Comparison of ENCODE assay signal across 13 cellular contexts in the genomic region with DNA sequence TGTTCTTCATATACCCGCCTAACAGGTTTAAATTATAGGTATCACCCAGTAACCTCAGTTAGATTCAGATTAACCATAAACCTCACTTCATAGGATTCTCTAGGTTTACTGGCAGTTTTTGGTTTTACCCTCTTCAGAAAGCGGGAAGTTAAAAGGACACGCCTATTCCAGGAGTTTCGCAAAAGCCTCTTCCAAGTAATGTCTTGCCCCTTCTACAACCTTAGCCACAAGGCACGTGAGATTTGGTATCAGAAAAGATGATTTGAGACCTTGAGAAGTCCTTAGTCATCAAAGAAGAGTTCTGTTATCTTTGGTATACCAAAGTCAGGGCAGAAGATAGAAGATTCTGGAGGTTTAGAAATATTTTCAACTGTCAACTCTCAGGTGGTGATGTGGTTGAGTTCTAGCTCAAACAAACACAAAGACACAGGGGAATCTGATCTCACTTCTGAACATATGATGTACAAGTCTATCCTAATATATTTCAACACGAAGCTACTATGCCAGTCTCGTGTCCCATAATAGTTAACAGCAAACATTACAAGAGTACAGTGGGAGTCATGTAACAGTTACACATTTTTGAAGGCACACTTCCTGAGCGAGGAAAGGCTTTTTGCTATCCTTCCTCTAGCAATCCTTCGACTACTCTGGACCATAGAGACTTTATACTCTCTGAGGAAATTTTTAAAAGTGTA.
DNase-seq lines count a peak whose midpoint lies in the region; ATAC-seq and TF ChIP-seq lines count a peak whose summit lies in the region.
"Had no signal": no experiment of that assay in that cellular context is flagged by ENCODE, and none has a peak within 500 bp of the region (broad histone marks: within the 10 kb centered on the region; RNA-seq: fewer than 3 reads in every experiment).

No MANE protein-coding gene starts in this region.

- POLR2A ChIA-PET in CD4-positive, alpha-beta memory T cell (lab: Charles Lee; ENCODE audit: partially characterized antibody): no interaction called here
- POLR2A ChIA-PET in activated B cell treated with CpG ODN at 0.5 μM for 24 hours (lab: Charles Lee): interaction anchor here (0.5 kb wide), 1 partner anchor 117 kb away, joined by 4 read pairs; no protein-coding TSS in a partner anchor

- 0 out of 2 replicates have a peak overlapping the region, but pooled peaks have one; percentile 2 for H2AFZ ChIP-seq in Loucy (ENCODE audit: low read length)

- H3K27me3 Mint-ChIP-seq in CD4-positive, alpha-beta memory T cell: no peaks in the 10 kb centered on the region
- H3K27me3 Mint-ChIP-seq in activated B cell treated with CpG ODN at 0.5 μM for 24 hours: no peaks in the 10 kb centered on the region
- H3K27me3 Mint-ChIP-seq in memory B cell: no peaks in the 10 kb centered on the region
- H3K27me3 Mint-ChIP-seq in effector memory CD8-positive, alpha-beta T cell: no peaks in the 10 kb centered on the region

- H3K9me3 ChIP-seq in CD4-positive, alpha-beta memory T cell (ENCODE audit: control insufficient read depth in 1 of 2, low read length in 2 of 2): no peaks in the 10 kb centered on the region
- H3K9me3 ChIP-seq in Loucy (ENCODE audit: insufficient read depth, low read depth, low read length): no peaks in the 10 kb centered on the region
- H3K9me3 ChIP-seq: pancreas had no signal

- no peaks in the 10 kb centered on the region for H3K9me2 ChIP-seq in Loucy (replicated peaks; ENCODE audit: low read depth, low read length)

- peaks cover 13 to 31% (median 20%) of the 10 kb centered on the region in 4 donors for H3K4me1 Mint-ChIP-seq in CD4-positive, alpha-beta memory T cell
- H3K4me1 Mint-ChIP-seq in activated B cell treated with CpG ODN at 0.5 μM for 24 hours: peaks cover 29% of the 10 kb centered on the region
- H3K4me1 Mint-ChIP-seq in memory B cell: peaks cover 29% of the 10 kb centered on the region
- peaks cover 0 to 3% of the 10 kb centered on the region in 2 donors for H3K4me1 Mint-ChIP-seq in effector memory CD8-positive, alpha-beta T cell (ENCODE audit: low read depth in 2 of 2)

- DNase-seq in CD4-positive, alpha-beta memory T cell: peak in 1 of 5 donors; percentile 23
- DNase-seq in activated B cell treated with CpG ODN at 0.5 μM for 24 hours (no peak), memory B cell (ENCODE audit: low spot score in 2 of 2) (no peak), T1000 (lab: John Stamatoyannopoulos, UW) (no peak), GM19240 (ENCODE audit: insufficient read length, low spot score) (no peak)
- DNase-seq in effector memory CD8-positive, alpha-beta T cell: no peak
- DNase-seq: COR-L47, GOT3, left cardiac atrium, NCI-H1930, pancreas had no signal

- H3K27me3 ChIP-seq in CD4-positive, alpha-beta memory T cell (ENCODE audit: insufficient read depth, low read length): no peaks in the 10 kb centered on the region
- no peaks in the 10 kb centered on the region for H3K27me3 ChIP-seq in Loucy (ENCODE audit: insufficient read depth, low read length, poor library complexity, severe bottlenecking)
- H3K27me3 ChIP-seq: pancreas had no signal

- H4K20me1 ChIP-seq in Loucy (ENCODE audit: insufficient read depth, low read length, poor library complexity, severe bottlenecking): no peaks in the 10 kb centered on the region

- intact Hi-C loops in CD4-positive, alpha-beta memory T cell (cut with micrococcal nuclease): no loop called here
- intact Hi-C loops in activated B cell treated with CpG ODN at 0.5 μM for 24 hours (cut with micrococcal nuclease): no loop called here

- peaks cover 0 to 4% of the 10 kb centered on the region in 2 donors for H3K36me3 Mint-ChIP-seq in CD4-positive, alpha-beta memory T cell
- no peaks in the 10 kb centered on the region for H3K36me3 Mint-ChIP-seq in activated B cell treated with CpG ODN at 0.5 μM for 24 hours (ENCODE audit: low read depth)
- peaks cover 22% of the 10 kb centered on the region for H3K36me3 Mint-ChIP-seq in memory B cell
- H3K36me3 Mint-ChIP-seq in effector memory CD8-positive, alpha-beta T cell (ENCODE audit: insufficient read depth): no peaks in the 10 kb centered on the region

- H3K79me2 ChIP-seq in Loucy (ENCODE audit: insufficient read depth, low read length): no peaks in the 10 kb centered on the region

- no peak overlapping the region for H3K27ac ChIP-seq in CD4-positive, alpha-beta memory T cell (ENCODE audit: low read depth, low read length)
- H3K27ac ChIP-seq: pancreas had no signal

- no peak overlapping the region for H3K9ac ChIP-seq in Loucy (ENCODE audit: low read depth, low read length, poor library complexity, severe bottlenecking)

- H3K9me3 Mint-ChIP-seq in CD4-positive, alpha-beta memory T cell: peaks cover 0 to 3% (median 0%) of the 10 kb centered on the region in 8 donors
- peaks cover 3% of the 10 kb centered on the region for H3K9me3 Mint-ChIP-seq in activated B cell treated with CpG ODN at 0.5 μM for 24 hours
- H3K9me3 Mint-ChIP-seq in memory B cell: peaks cover 5% of the 10 kb centered on the region
- no peaks in the 10 kb centered on the region for H3K9me3 Mint-ChIP-seq in effector memory CD8-positive, alpha-beta T cell

- ATAC-seq in activated B cell treated with CpG ODN at 0.5 μM for 24 hours (ENCODE audit: low read depth) (no peak), memory B cell (ENCODE audit: low read depth) (no peak), HG03280 (IDR thresholded peaks at IDR 0.05; ENCODE audit: unreplicated experiment) (no peak)
- ATAC-seq in effector memory CD8-positive, alpha-beta T cell (replicated peaks): no peak
- ATAC-seq: left cardiac atrium had no signal

- no peaks in the 10 kb centered on the region for H3F3A ChIP-seq in Loucy (ENCODE audit: low read depth)

- peak overlapping the region in 6 of 7 donors; percentile 20 to 84 (median 51) for H3K27ac Mint-ChIP-seq in CD4-positive, alpha-beta memory T cell
- H3K27ac Mint-ChIP-seq in activated B cell treated with CpG ODN at 0.5 μM for 24 hours (peak overlapping the region; percentile 8), memory B cell (peak overlapping the region; percentile 29)
- peak overlapping the region in 1 of 2 donors; percentile 19 for H3K27ac Mint-ChIP-seq in effector memory CD8-positive, alpha-beta T cell

- no peak overlapping the region for H3K4me2 ChIP-seq in Loucy (ENCODE audit: low read depth, low read length, poor library complexity, severe bottlenecking)

- TF ChIP-seq CTCF in Loucy (conservative IDR thresholded peaks at IDR 0.05; ENCODE audit: low read length): no peak
- no peak for TF ChIP-seq CTCF in activated B cell treated with CpG ODN at 0.5 μM for 24 hours (IDR thresholded peaks at IDR 0.05)

- CTCF ChIA-PET in CD4-positive, alpha-beta memory T cell (lab: Charles Lee; ENCODE audit: partially characterized antibody): no interaction called here
- CTCF ChIA-PET in activated B cell treated with CpG ODN at 0.5 μM for 24 hours (lab: Charles Lee): no interaction called here

- peak overlapping the region in 5 of 8 donors; percentile 32 to 57 (median 54) for H3K4me3 Mint-ChIP-seq in CD4-positive, alpha-beta memory T cell
- H3K4me3 Mint-ChIP-seq in activated B cell treated with CpG ODN at 0.5 μM for 24 hours (no peak overlapping the region), memory B cell (no peak overlapping the region)
- H3K4me3 Mint-ChIP-seq in effector memory CD8-positive, alpha-beta T cell: no peak overlapping the region

- H3K4me1 ChIP-seq in CD4-positive, alpha-beta memory T cell (ENCODE audit: insufficient read depth, low read length): peaks cover 9% of the 10 kb centered on the region
- no peaks in the 10 kb centered on the region for H3K4me1 ChIP-seq in Loucy (ENCODE audit: insufficient read depth, low read length, poor library complexity, severe bottlenecking)

- H3K36me3 ChIP-seq in CD4-positive, alpha-beta memory T cell (ENCODE audit: insufficient read depth, low read length): no peaks in the 10 kb centered on the region
- no peaks in the 10 kb centered on the region for H3K36me3 ChIP-seq in Loucy (ENCODE audit: insufficient read depth, low read length)
- H3K36me3 ChIP-seq: pancreas had no signal

- H3K4me3 ChIP-seq in CD4-positive, alpha-beta memory T cell (ENCODE audit: low read length in 2 of 2): no peak overlapping the region
- no peak overlapping the region for H3K4me3 ChIP-seq in Loucy (ENCODE audit: low read length, poor library complexity, severe bottlenecking)
- H3K4me3 ChIP-seq: pancreas had no signal

Comparison
In these comparisons a context has a peak if more than half of its experiments do, and no peak if none do; other contexts are left out.
1. H3K4me3 Mint-ChIP-seq: peak in CD4-positive, alpha-beta memory T cell (5 of 8); none in activated B cell treated with CpG ODN at 0.5 μM for 24 hours (single experiment), memory B cell (single experiment) and effector memory CD8-positive, alpha-beta T cell (0 of 2).